30 cellular contexts compared by ENCODE assay signal in the genomic region with DNA sequence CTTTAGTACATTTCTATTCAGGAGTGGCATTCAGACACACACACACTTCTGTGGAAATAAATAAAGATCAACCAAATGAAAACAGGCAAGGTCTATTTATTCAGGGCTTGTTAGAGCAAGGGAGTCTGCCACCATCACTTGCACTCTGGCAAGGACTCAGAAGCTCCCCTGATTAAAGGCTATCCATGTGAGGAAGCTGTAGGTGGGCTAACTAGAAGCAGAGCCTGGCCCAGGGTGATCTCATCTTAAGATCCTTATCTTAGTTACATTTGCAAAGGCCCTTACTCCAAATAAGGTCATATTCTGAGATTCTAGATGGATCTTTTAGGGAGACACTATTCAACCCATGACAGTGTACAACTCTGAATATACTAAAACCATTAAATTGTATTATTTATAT.
"Had no signal": no experiment of that assay in that cellular context is flagged by ENCODE, and none has a peak within 500 bp of the region (broad histone marks: within the 10 kb centered on the region; RNA-seq: fewer than 3 reads in every experiment).

No MANE protein-coding gene starts in this region.

- H3K27ac Mint-ChIP-seq: activated CD4-positive, alpha-beta T cell treated with anti-CD3 and anti-CD28 coated beads, Interleukin-2, amount 10 ng/mL, durations not matched to agents 24 days and 14 days; activated CD8-positive, alpha-beta T cell treated with anti-CD3 and anti-CD28 coated beads for 36 hours; activated naive CD4-positive, alpha-beta T cell treated with anti-CD3 and anti-CD28 coated beads, Interleukin-2, amount 50 U/mL, for 24 hours; activated naive CD8-positive, alpha-beta T cell treated with anti-CD3 and anti-CD28 coated beads, Interleukin-2, amount 10 ng/mL, durations not matched to agents 7 days and 5 days; activated T-cell treated with anti-CD3 and anti-CD28 coated beads, Interleukin-2, amount 50 U/mL, for 72 hours; activated T-helper 17 cell treated with anti-CD3 and anti-CD28 coated beads, Interleukin-2, amount 50 U/mL, for 72 hours had no signal

- H3K4me1 ChIP-seq: ascending aorta, body of pancreas, breast epithelium had no signal

- H3K36me3 Mint-ChIP-seq: activated naive CD4-positive, alpha-beta T cell treated with anti-CD3 and anti-CD28 coated beads, Interleukin-2, amount 50 U/mL, for 24 hours; activated naive CD8-positive, alpha-beta T cell treated with anti-CD3 and anti-CD28 coated beads, Interleukin-2, amount 10 ng/mL, durations not matched to agents 7 days and 5 days had no signal

- H3K27me3 Mint-ChIP-seq: activated CD4-positive, alpha-beta T cell treated with anti-CD3 and anti-CD28 coated beads, Interleukin-2, amount 10 ng/mL, durations not matched to agents 24 days and 14 days had no signal

- H3K36me3 ChIP-seq: ascending aorta, breast epithelium, WERI-Rb-1 had no signal

- H3K27me3 ChIP-seq: ascending aorta, body of pancreas, breast epithelium had no signal

- H3K4me1 Mint-ChIP-seq: activated CD4-positive, alpha-beta T cell treated with anti-CD3 and anti-CD28 coated beads, Interleukin-2, amount 10 ng/mL, durations not matched to agents 24 days and 14 days; activated naive CD4-positive, alpha-beta T cell treated with anti-CD3 and anti-CD28 coated beads, Interleukin-2, amount 50 U/mL, for 24 hours; activated naive CD8-positive, alpha-beta T cell treated with anti-CD3 and anti-CD28 coated beads, Interleukin-2, amount 10 ng/mL, durations not matched to agents 7 days and 5 days; activated T-helper 17 cell treated with anti-CD3 and anti-CD28 coated beads, Interleukin-2, amount 50 U/mL, for 72 hours had no signal

- H3K9me3 Mint-ChIP-seq: activated CD4-positive, alpha-beta T cell treated with anti-CD3 and anti-CD28 coated beads, Interleukin-2, amount 10 ng/mL, durations not matched to agents 24 days and 14 days; activated CD8-positive, alpha-beta T cell treated with anti-CD3 and anti-CD28 coated beads for 36 hours; activated naive CD4-positive, alpha-beta T cell treated with anti-CD3 and anti-CD28 coated beads, Interleukin-2, amount 50 U/mL, for 24 hours; activated naive CD8-positive, alpha-beta T cell treated with anti-CD3 and anti-CD28 coated beads, Interleukin-2, amount 10 ng/mL, durations not matched to agents 7 days and 5 days; activated T-cell treated with anti-CD3 and anti-CD28 coated beads, Interleukin-2, amount 50 U/mL, for 72 hours; activated T-helper 17 cell treated with anti-CD3 and anti-CD28 coated beads, Interleukin-2, amount 50 U/mL, for 72 hours had no signal

- DNase-seq: activated CD4-positive, alpha-beta T cell treated with anti-CD3 and anti-CD28 coated beads, Interleukin-2, amount 10 ng/mL, durations not matched to agents 24 days and 14 days; activated CD4-positive, alpha-beta T cell treated with anti-CD3 and anti-CD28 coated beads, Interleukin-2, amount 50 U/mL, for 4 hours; activated CD8-positive, alpha-beta T cell treated with anti-CD3 and anti-CD28 coated beads for 36 hours; activated effector memory CD4-positive, alpha-beta T cell treated with anti-CD3 and anti-CD28 coated beads, Interleukin-2, amount 50 U/mL, for 16 hours; activated naive CD4-positive, alpha-beta T cell; activated naive CD8-positive, alpha-beta T cell treated with anti-CD3 and anti-CD28 coated beads, Interleukin-2, amount 10 ng/mL, durations not matched to agents 7 days and 5 days; activated T-cell treated with anti-CD3 and anti-CD28 coated beads, Interleukin-2, amount 50 U/mL, for 1 hour; activated T-cell treated with anti-CD3 and anti-CD28 coated beads, Interleukin-2, amount 50 U/mL, for 72 hours; amygdala; body of pancreas; NCI-H1048; NCI-H1105 treated with DMSO at 0.1 percent for 48 hours; NCI-H1436; NCI-H1694; NCI-H1930; NCI-H2081 treated with DMSO at 0.1 percent for 48 hours; NCI-H226; NCI-H446 treated with DMSO at 0.1 percent for 48 hours; NCI-H524; NCI-H69; NK-92 treated with Interleukin-12 subunit alpha and Interleukin-12 subunit beta, amount 100 ng/mL, for 24 hours; PC-9; Right ventricle myocardium superior; T1000; WERI-Rb-1 had no signal

- H3K27ac ChIP-seq: ascending aorta, body of pancreas, breast epithelium, PC-9, SK-N-MC, WERI-Rb-1 had no signal

- H3K4me3 Mint-ChIP-seq: activated CD4-positive, alpha-beta T cell treated with anti-CD3 and anti-CD28 coated beads, Interleukin-2, amount 10 ng/mL, durations not matched to agents 24 days and 14 days; activated CD8-positive, alpha-beta T cell treated with anti-CD3 and anti-CD28 coated beads for 36 hours; activated naive CD4-positive, alpha-beta T cell treated with anti-CD3 and anti-CD28 coated beads, Interleukin-2, amount 50 U/mL, for 24 hours; activated naive CD8-positive, alpha-beta T cell treated with anti-CD3 and anti-CD28 coated beads, Interleukin-2, amount 10 ng/mL, durations not matched to agents 7 days and 5 days; activated T-cell treated with anti-CD3 and anti-CD28 coated beads, Interleukin-2, amount 50 U/mL, for 72 hours; activated T-helper 17 cell treated with anti-CD3 and anti-CD28 coated beads, Interleukin-2, amount 50 U/mL, for 72 hours had no signal

- H3K9me3 ChIP-seq: ascending aorta, body of pancreas, breast epithelium had no signal

- ATAC-seq: activated CD8-positive, alpha-beta T cell treated with anti-CD3 and anti-CD28 coated beads for 36 hours; activated T-cell treated with anti-CD3 and anti-CD28 coated beads, Interleukin-2, amount 50 U/mL, for 72 hours; activated T-helper 17 cell treated with anti-CD3 and anti-CD28 coated beads, Interleukin-2, amount 50 U/mL, for 72 hours; body of pancreas had no signal

- H2AFZ ChIP-seq: PC-9 had no signal

- H3K4me3 ChIP-seq: ascending aorta, body of pancreas, breast epithelium, PC-9, SK-N-MC had no signal

- H3K4me2 ChIP-seq: PC-9 had no signal
